In genomic region chr11:43278302-43278956, GRCh38 we compare ENCODE assay signal across 9 cellular contexts. TPM values are rescaled to one million over a fixed set of nuclear protein-coding genes. Genes with fewer than 3 reads are reported as not detected.
DNase-seq lines count a peak whose midpoint lies in the region; ATAC-seq and TF ChIP-seq lines count a peak whose summit lies in the region.
"Had no signal": no experiment of that assay in that cellular context is flagged by ENCODE, and none has a peak within 500 bp of the region (broad histone marks: within the 10 kb centered on the region; RNA-seq: fewer than 3 reads in every experiment).

No MANE protein-coding gene starts in this region.

- WGBS in thyroid gland, 2 donors = 38 to 46% methylated on average over 9 of the region's 9 CpGs

- intact Hi-C loops in left lung (cut with DNase I) = no loop called here
- intact Hi-C loops in thyroid gland (cut with DNase I) = no loop called here
- intact Hi-C loops in activated T-helper 2 cell treated with anti-CD3 and anti-CD28 coated beads, Interferon-gamma antibody, Interleukin-2, Interleukin-4, amounts not matched to agents 10 μg/mL and 5 μg/mL and 100 μg/mL, durations not matched to agents 14 hours and 24 hours and 36 hours (cut with micrococcal nuclease) = no loop called here
- intact Hi-C loops in tibial artery (cut with DNase I; ENCODE audit: low total_unique reads) = no loop called here

- H3K27ac Mint-ChIP-seq in activated T-helper 2 cell treated with anti-CD3 and anti-CD28 coated beads, Interferon-gamma antibody, Interleukin-2, Interleukin-4, amounts not matched to agents 10 μg/mL and 5 μg/mL and 100 μg/mL, durations not matched to agents 14 hours and 24 hours and 36 hours = no peak overlapping the region

- H3K27me3 Mint-ChIP-seq in activated T-helper 2 cell treated with anti-CD3 and anti-CD28 coated beads, Interferon-gamma antibody, Interleukin-2, Interleukin-4, amounts not matched to agents 10 μg/mL and 5 μg/mL and 100 μg/mL, durations not matched to agents 14 hours and 24 hours and 36 hours (ENCODE audit: low read depth) = peaks cover 2% of the 10 kb centered on the region

- H3K27me3 ChIP-seq in MM.1S (replicated peaks; ENCODE audit: insufficient read depth, low read length) = no peaks in the 10 kb centered on the region
- H3K27me3 ChIP-seq in WERI-Rb-1 (ENCODE audit: insufficient read depth, low read depth, severe bottlenecking) = peaks cover 49% of the 10 kb centered on the region
- peaks cover 0 to 10% of the 10 kb centered on the region in 2 donors for H3K27me3 ChIP-seq in left lung
- H3K27me3 ChIP-seq in thyroid gland = no peaks in the 10 kb centered on the region
- peaks cover 0 to 16% of the 10 kb centered on the region in 2 donors for H3K27me3 ChIP-seq in tibial artery

- H3K9ac ChIP-seq in MM.1S (ENCODE audit: low read length) = no peak overlapping the region

- H3K4me2 ChIP-seq in MM.1S (ENCODE audit: low read depth, low read length) = no peak overlapping the region

- TF ChIP-seq CTCF in MM.1S (IDR thresholded peaks at IDR 0.05; ENCODE audit: low read length) = peak; percentile 30
- TF ChIP-seq CTCF in WERI-Rb-1 (IDR thresholded peaks at IDR 0.05; ENCODE audit: low read depth, low read length) = peak; percentile 28
- no peak for TF ChIP-seq CTCF in left lung (IDR thresholded peaks at IDR 0.05)
- no peak for TF ChIP-seq CTCF in thyroid gland (IDR thresholded peaks at IDR 0.05)
- TF ChIP-seq CTCF in tibial artery (IDR thresholded peaks at IDR 0.05) = no peak

- no peaks in the 10 kb centered on the region for H3K9me3 Mint-ChIP-seq in activated T-helper 2 cell treated with anti-CD3 and anti-CD28 coated beads, Interferon-gamma antibody, Interleukin-2, Interleukin-4, amounts not matched to agents 10 μg/mL and 5 μg/mL and 100 μg/mL, durations not matched to agents 14 hours and 24 hours and 36 hours

- DNase-seq in MM.1S (peak; percentile 10), WERI-Rb-1 (peak; percentile 20), left lung (no peak), thyroid gland (no peak), tibial artery (no peak)
- no peak for DNase-seq in activated T-helper 2 cell treated with anti-CD3 and anti-CD28 coated beads, Interferon-gamma antibody, Interleukin-2, Interleukin-4, amounts not matched to agents 10 μg/mL and 5 μg/mL and 100 μg/mL, durations not matched to agents 14 hours and 24 hours and 36 hours (ENCODE audit: low spot score)

- H3K4me1 ChIP-seq in MM.1S (ENCODE audit: low read length) = no peaks in the 10 kb centered on the region
- H3K4me1 ChIP-seq in left lung = no peaks in the 10 kb centered on the region
- no peaks in the 10 kb centered on the region for H3K4me1 ChIP-seq in thyroid gland
- H3K4me1 ChIP-seq in tibial artery = no peaks in the 10 kb centered on the region
- H3K4me1 ChIP-seq: SJSA1 had no signal

- H2AFZ ChIP-seq in MM.1S (ENCODE audit: low read length) = no peak overlapping the region

- H3K4me3 Mint-ChIP-seq in activated T-helper 2 cell treated with anti-CD3 and anti-CD28 coated beads, Interferon-gamma antibody, Interleukin-2, Interleukin-4, amounts not matched to agents 10 μg/mL and 5 μg/mL and 100 μg/mL, durations not matched to agents 14 hours and 24 hours and 36 hours (ENCODE audit: low read depth) = no peak overlapping the region

- ATAC-seq in GM18520 (IDR thresholded peaks at IDR 0.05; ENCODE audit: unreplicated experiment) (peak; percentile 81), left lung (peak; percentile 36), HG03439 (IDR thresholded peaks at IDR 0.05; ENCODE audit: unreplicated experiment) (no peak)

- no peaks in the 10 kb centered on the region for H3K4me1 Mint-ChIP-seq in activated T-helper 2 cell treated with anti-CD3 and anti-CD28 coated beads, Interferon-gamma antibody, Interleukin-2, Interleukin-4, amounts not matched to agents 10 μg/mL and 5 μg/mL and 100 μg/mL, durations not matched to agents 14 hours and 24 hours and 36 hours (ENCODE audit: low read depth)

- no peak for TF ChIP-seq POLR2A in thyroid gland (IDR thresholded peaks at IDR 0.05)

- no peak overlapping the region for H3K27ac ChIP-seq in MM.1S (ENCODE audit: low read length)
- no peak overlapping the region for H3K27ac ChIP-seq in WERI-Rb-1
- no peak overlapping the region for H3K27ac ChIP-seq in left lung
- H3K27ac ChIP-seq in thyroid gland = no peak overlapping the region
- H3K27ac ChIP-seq in tibial artery = no peak overlapping the region
- H3K27ac ChIP-seq: SJSA1 had no signal

- no peaks in the 10 kb centered on the region for H3K9me3 ChIP-seq in MM.1S (replicated peaks; ENCODE audit: insufficient read depth, low read length)
- H3K9me3 ChIP-seq in WERI-Rb-1 (ENCODE audit: severe bottlenecking) = no peaks in the 10 kb centered on the region
- no peaks in the 10 kb centered on the region for H3K9me3 ChIP-seq in left lung
- H3K9me3 ChIP-seq in thyroid gland = no peaks in the 10 kb centered on the region
- H3K9me3 ChIP-seq in tibial artery = no peaks in the 10 kb centered on the region
- H3K9me3 ChIP-seq: SJSA1 had no signal

- H4K20me1 ChIP-seq in MM.1S (ENCODE audit: insufficient read depth, low read length) = no peaks in the 10 kb centered on the region

- H3K4me3 ChIP-seq in MM.1S (ENCODE audit: low read length) = no peak overlapping the region
- no peak overlapping the region for H3K4me3 ChIP-seq in WERI-Rb-1 (ENCODE audit: low read depth, low read length)
- no peak overlapping the region for H3K4me3 ChIP-seq in left lung
- H3K4me3 ChIP-seq in thyroid gland (replicated peaks in 1 of 3) = no peak overlapping the region
- no peak overlapping the region for H3K4me3 ChIP-seq in tibial artery
- H3K4me3 ChIP-seq: SJSA1 had no signal

- H3K36me3 Mint-ChIP-seq in activated T-helper 2 cell treated with anti-CD3 and anti-CD28 coated beads, Interferon-gamma antibody, Interleukin-2, Interleukin-4, amounts not matched to agents 10 μg/mL and 5 μg/mL and 100 μg/mL, durations not matched to agents 14 hours and 24 hours and 36 hours (ENCODE audit: low read depth) = no peaks in the 10 kb centered on the region

- no peaks in the 10 kb centered on the region for H3K9me2 ChIP-seq in MM.1S (replicated peaks; ENCODE audit: insufficient read depth, low read length)

- no peaks in the 10 kb centered on the region for H3F3A ChIP-seq in MM.1S (ENCODE audit: insufficient read depth, low read length)

- H3K79me2 ChIP-seq in MM.1S (ENCODE audit: low read length) = no peaks in the 10 kb centered on the region

- H3K36me3 ChIP-seq in MM.1S (replicated peaks; ENCODE audit: insufficient read depth, low read length) (no peaks in the 10 kb centered on the region), WERI-Rb-1 (no peaks in the 10 kb centered on the region), left lung (no peaks in the 10 kb centered on the region), thyroid gland (no peaks in the 10 kb centered on the region), tibial artery (no peaks in the 10 kb centered on the region)
- H3K36me3 ChIP-seq: SJSA1 had no signal

RNA-seq across cellular contexts. Expression of gene API5, which starts 33.4 kb away (rescaled TPM):
- total RNA-seq in left lung (10 to 100 TPM; 85.8 to 90.6 TPM), thyroid gland (100 to 1,000 TPM in 3 of 4 donors, 10 to 100 TPM in 1; 83.2 to 257 (median 143) TPM)
- total RNA-seq in activated T-helper 2 cell treated with anti-CD3 and anti-CD28 coated beads, Interferon-gamma antibody, Interleukin-2, Interleukin-4, amounts not matched to agents 10 μg/mL and 5 μg/mL and 100 μg/mL, durations not matched to agents 14 hours and 24 hours and 36 hours = 158 and 164 TPM in 2 replicates

Comparison
In these comparisons a context has a peak if more than half of its experiments do, and no peak if none do; other contexts are left out.
1. DNase-seq: peak in MM.1S (single experiment) and WERI-Rb-1 (single experiment); none in left lung (0 of 2), thyroid gland (0 of 2), activated T-helper 2 cell treated with anti-CD3 and anti-CD28 coated beads, Interferon-gamma antibody, Interleukin-2, Interleukin-4, amounts not matched to agents 10 μg/mL and 5 μg/mL and 100 μg/mL, durations not matched to agents 14 hours and 24 hours and 36 hours (single experiment) and tibial artery (0 of 2).
2. CTCF ChIP-seq: peak in MM.1S (single experiment) and WERI-Rb-1 (single experiment); none in left lung (0 of 2), thyroid gland (0 of 6) and tibial artery (0 of 2).